Comparison of ENCODE assay signal across 8 cellular contexts in genomic region chr11:59669611-59670009, GRCh38. TPM values are rescaled to one million over a fixed set of nuclear protein-coding genes. Genes with fewer than 3 reads are reported as not detected.
DNase-seq lines count a peak whose midpoint lies in the region; ATAC-seq and TF ChIP-seq lines count a peak whose summit lies in the region.

No MANE protein-coding gene starts in this region.

- peak overlapping the region; percentile 72 for H3K4me3 ChIP-seq in MG63
- peak overlapping the region; percentile 38 to 89 for H3K4me3 ChIP-seq in left lung

- H3K27ac Mint-ChIP-seq in stimulated activated naive CD8-positive, alpha-beta T cell treated with anti-CD3 and anti-CD28 coated beads, Interleukin-15, amount 100 ng/mL, for 72 hours, result peak overlapping the region; percentile 93 to 99

- peaks cover 26% of the 10 kb centered on the region for H3K36me3 ChIP-seq in MG63
- H3K36me3 ChIP-seq in left lung, result peaks cover 0 to 21% of the 10 kb centered on the region in 2 donors

- H3K27ac ChIP-seq in caudate nucleus (ENCODE audit: low read depth, low read length) (peak overlapping the region; percentile 100), left lung (peak overlapping the region; percentile 98 to 99)

- peak overlapping the region; percentile 96 to 98 for H3K4me3 Mint-ChIP-seq in stimulated activated naive CD8-positive, alpha-beta T cell treated with anti-CD3 and anti-CD28 coated beads, Interleukin-15, amount 100 ng/mL, for 72 hours

- H3K27me3 ChIP-seq in MG63 (no peaks in the 10 kb centered on the region), left lung (no peaks in the 10 kb centered on the region)

- no peaks in the 10 kb centered on the region for H3K27me3 Mint-ChIP-seq in stimulated activated naive CD8-positive, alpha-beta T cell treated with anti-CD3 and anti-CD28 coated beads, Interleukin-15, amount 100 ng/mL, for 72 hours

- peak; percentile 25 for DNase-seq in NCI-H510A treated with DMSO at 0.1 percent for 48 hours (lab: John Stamatoyannopoulos, UW)
- no peak for DNase-seq in NCI-H510A (lab: John Stamatoyannopoulos, UW)
- peak; percentile 28 for DNase-seq in MG63
- peak in 34 of 61 donors; percentile 3 to 78 (median 56) for DNase-seq in caudate nucleus (lab: John Stamatoyannopoulos, UW)
- peak; percentile 61 to 86 for DNase-seq in left lung
- DNase-seq in stimulated activated naive CD8-positive, alpha-beta T cell treated with anti-CD3 and anti-CD28 coated beads, Interleukin-15, amount 100 ng/mL, for 72 hours, result no peak
- no peak for DNase-seq in NCI-H774 (lab: John Stamatoyannopoulos, UW)

- H3K9me3 Mint-ChIP-seq in stimulated activated naive CD8-positive, alpha-beta T cell treated with anti-CD3 and anti-CD28 coated beads, Interleukin-15, amount 100 ng/mL, for 72 hours, result no peaks in the 10 kb centered on the region

- ATAC-seq in left lung (peak; percentile 52), GM21723 (IDR thresholded peaks at IDR 0.05; ENCODE audit: unreplicated experiment) (no peak)
- ATAC-seq in stimulated activated naive CD8-positive, alpha-beta T cell treated with anti-CD3 and anti-CD28 coated beads, Interleukin-15, amount 100 ng/mL, for 72 hours, result no peak

- no peaks in the 10 kb centered on the region for H3K9me3 ChIP-seq in MG63
- H3K9me3 ChIP-seq in left lung, result no peaks in the 10 kb centered on the region

- peaks cover 43% of the 10 kb centered on the region for H3K4me1 Mint-ChIP-seq in stimulated activated naive CD8-positive, alpha-beta T cell treated with anti-CD3 and anti-CD28 coated beads, Interleukin-15, amount 100 ng/mL, for 72 hours

- no peak for TF ChIP-seq CTCF in left lung (IDR thresholded peaks at IDR 0.05)

- H3K4me1 ChIP-seq in left lung, result peaks cover 19 to 45% of the 10 kb centered on the region in 2 donors

- intact Hi-C loops in left lung (cut with DNase I), result no loop called here

RNA-seq across cellular contexts. Expression of gene PATL1, which starts 0.8 kb away (rescaled TPM):
- total RNA-seq in MG63 (2014; rRNA removed; shearing (Covaris generic); ENCODE audit: low replicate concordance), result 8.4 and 9.9 TPM in 2 replicates
- 10 to 100 TPM; 27.8 to 42.6 TPM for total RNA-seq in left lung

RNA-seq across cellular contexts. Expression of gene OR10V1, which starts 44.0 kb away (rescaled TPM):
- total RNA-seq in MG63 (2014; rRNA removed; shearing (Covaris generic); ENCODE audit: low replicate concordance), result not detected in 2 replicates
- not detected for total RNA-seq in left lung

RNA-seq across cellular contexts. Expression of gene OSBP, which starts 54.0 kb away (rescaled TPM):
- 19.1 and 23.8 TPM in 2 replicates for total RNA-seq in MG63 (2014; rRNA removed; shearing (Covaris generic); ENCODE audit: low replicate concordance)
- total RNA-seq in left lung, result 10 to 100 TPM; 39.4 to 40.8 TPM

Comparison
In these comparisons a context has a peak if more than half of its experiments do, and no peak if none do; other contexts are left out.
1. DNase-seq: peak in NCI-H510A treated with DMSO at 0.1 percent for 48 hours (single experiment), MG63 (single experiment), caudate nucleus (34 of 61) and left lung (2 of 2); none in NCI-H510A (single experiment), stimulated activated naive CD8-positive, alpha-beta T cell treated with anti-CD3 and anti-CD28 coated beads, Interleukin-15, amount 100 ng/mL, for 72 hours (0 of 2) and NCI-H774 (single experiment).